In genomic region chr12:68686595-68687521, GRCh38 we compare ENCODE assay signal across 8 cellular contexts. TPM values are rescaled to one million over a fixed set of nuclear protein-coding genes. Genes with fewer than 3 reads are reported as not detected.
A peak's percentile ranks its signal among the peaks of the same experiment; 100 is the strongest.
DNase-seq lines count a peak whose midpoint lies in the region; ATAC-seq, FAIRE-seq and TF ChIP-seq lines count a peak whose summit lies in the region.

Gene NUP107 (plus strand): TSS chr12:68686978. CDS start chr12:68687066, 88 bp downstream.

- peak within 1 kb of the TSS; percentile 81 for H3K4me2 ChIP-seq in keratinocyte (ENCODE audit: control insufficient read depth, extremely low read depth, insufficient read depth, low read depth, low read length)

- H3K9ac ChIP-seq in keratinocyte (ENCODE audit: control insufficient read depth, extremely low read depth, insufficient read depth, low read length), result peak within 1 kb of the TSS; percentile 95

- FAIRE-seq in keratinocyte (lab: Jason Lieb, UNC), result peak; percentile 92

- no peaks in the 10 kb centered on the region for H3K27me3 ChIP-seq in keratinocyte (ENCODE audit: control insufficient read depth, extremely low read depth, insufficient read depth, low read length)

- no peaks in the 10 kb centered on the region for H4K20me1 ChIP-seq in keratinocyte (ENCODE audit: control insufficient read depth, extremely low read depth, insufficient read depth, low read length)

- H3K36me3 ChIP-seq in keratinocyte (ENCODE audit: control insufficient read depth in 2 of 2, extremely low read depth in 1 of 2, insufficient read depth in 2 of 2, low read length in 2 of 2), result peaks cover 0 to 2% of the 10 kb centered on the region in 2 experiments

- peak within 1 kb of the TSS; percentile 92 for H3K27ac ChIP-seq in keratinocyte (ENCODE audit: control insufficient read depth, insufficient read depth, low read length)

- peak; percentile 96 for ATAC-seq in GM19043 (IDR thresholded peaks at IDR 0.05; ENCODE audit: low read depth, unreplicated experiment)
- peak; percentile 93 for ATAC-seq in HG03378 (IDR thresholded peaks at IDR 0.05; ENCODE audit: unreplicated experiment)

- H3K4me3 ChIP-seq in AG10803 (ENCODE audit: low read length), result peak within 1 kb of the TSS; percentile 83
- H3K4me3 ChIP-seq in keratinocyte (ENCODE audit: control insufficient read depth in 2 of 3, extremely low read depth in 1 of 3, insufficient read depth in 2 of 3, low read depth in 1 of 3, low read length in 3 of 3), result peak within 1 kb of the TSS; percentile 93 to 98 (median 97)

- peaks cover 12% of the 10 kb centered on the region for H3K4me1 ChIP-seq in keratinocyte (ENCODE audit: control insufficient read depth, extremely low read depth, insufficient read depth, low read length)

- H3K9me3 ChIP-seq in keratinocyte (ENCODE audit: control insufficient read depth, low read depth, low read length), result no peaks in the 10 kb centered on the region

- peaks cover 30% of the 10 kb centered on the region for H3K79me2 ChIP-seq in keratinocyte (ENCODE audit: control insufficient read depth, insufficient read depth, low read length)

- no peaks in the 10 kb centered on the region for H3K9me1 ChIP-seq in keratinocyte (ENCODE audit: control insufficient read depth, extremely low read depth, insufficient read depth, low read length)

- TF ChIP-seq CTCF in AG10803 (conservative IDR thresholded peaks at IDR 0.05; ENCODE audit: low read length) (peak; percentile 46), keratinocyte (optimal IDR thresholded peaks at IDR 0.05 in 1 of 3, IDR thresholded peaks at IDR 0.05 in 1 of 3, conservative IDR thresholded peaks at IDR 0.05 in 1 of 3; ENCODE audit: extremely low read depth in 1 of 3, insufficient read depth in 2 of 3, low read length in 3 of 3) (peak in 2 of 3 experiments; percentile 13 to 16)

- DNase-seq in AG10803 (ENCODE audit: low read depth), result peak; percentile 98
- DNase-seq in NCI-H460 (ENCODE audit: extremely low read depth, low read depth), result peak; percentile 99
- peak; percentile 96 for DNase-seq in activated CD4-positive, alpha-beta T cell treated with anti-CD3 and anti-CD28 coated beads for 1 hour
- DNase-seq in cerebellum (ENCODE audit: low spot score), result peak; percentile 95
- peak; percentile 94 for DNase-seq in keratinocyte (ENCODE audit: low read depth, low spot score)
- DNase-seq in stimulated activated CD4-positive, alpha-beta T cell treated with anti-CD3 and anti-CD28 coated beads, Interleukin-15, amount 100 ng/mL, for 1 hour (ENCODE audit: low read depth in 1 of 2, low spot score in 1 of 2), result peak; percentile 93 to 94

- dilution Hi-C loops in keratinocyte (cut with MboI; ENCODE audit: extremely low pct_ligation_motif_present, low sequenced_read_pairs), result no loop called here

- H2AFZ ChIP-seq in keratinocyte (ENCODE audit: control insufficient read depth, low read length), result peak within 1 kb of the TSS; percentile 96

RNA-seq across cellular contexts. Expression of gene NUP107, which starts in this region (rescaled TPM):
- total RNA-seq in NCI-H460 (2014; rRNA removed; shearing (Covaris generic)), result 66.7 and 75.7 TPM in 2 replicates
- 177 and 265 TPM in 2 replicates for polyA plus RNA-seq in NCI-H460 (2014; cell fraction: nucleus; rRNA removed)
- total RNA-seq in cerebellum, result 57.6 TPM
- 35.3 to 71.7 TPM (median 52.0 TPM) in 3 replicates for polyA plus RNA-seq in keratinocyte
- polyA plus RNA-seq in keratinocyte (2011; ENCODE audit: low read depth), result 34.9 TPM
- 26.7 and 41.9 TPM in 2 replicates for polyA plus RNA-seq in keratinocyte (2011; cell fraction: cytosol; rRNA removed)
- 62.6 and 83.7 TPM in 2 replicates for polyA plus RNA-seq in keratinocyte (2011; cell fraction: nucleus; rRNA removed)
- polyA plus RNA-seq in keratinocyte (2012; ENCODE audit: low replicate concordance), result 16.1 and 32.9 TPM in 2 replicates
- polyA minus RNA-seq in keratinocyte, result 8.6 to 53.9 TPM (median 34.8 TPM) in 3 replicates
- 35.5 TPM for polyA minus RNA-seq in keratinocyte (2011; cell fraction: cytosol; rRNA and poly(A)+ RNA removed)
- polyA minus RNA-seq in keratinocyte (2011; cell fraction: nucleus; rRNA and poly(A)+ RNA removed), result 28.3 and 47.9 TPM in 2 replicates

Comparison
In these comparisons a context has a peak if more than half of its experiments do, and no peak if none do; other contexts are left out.
1. Peak in every context shown above with its lines: DNase-seq, ATAC-seq, H3K4me3 ChIP-seq and H3K27ac ChIP-seq.